Comparison of ENCODE assay signal across 21 cellular contexts in the genomic region with DNA sequence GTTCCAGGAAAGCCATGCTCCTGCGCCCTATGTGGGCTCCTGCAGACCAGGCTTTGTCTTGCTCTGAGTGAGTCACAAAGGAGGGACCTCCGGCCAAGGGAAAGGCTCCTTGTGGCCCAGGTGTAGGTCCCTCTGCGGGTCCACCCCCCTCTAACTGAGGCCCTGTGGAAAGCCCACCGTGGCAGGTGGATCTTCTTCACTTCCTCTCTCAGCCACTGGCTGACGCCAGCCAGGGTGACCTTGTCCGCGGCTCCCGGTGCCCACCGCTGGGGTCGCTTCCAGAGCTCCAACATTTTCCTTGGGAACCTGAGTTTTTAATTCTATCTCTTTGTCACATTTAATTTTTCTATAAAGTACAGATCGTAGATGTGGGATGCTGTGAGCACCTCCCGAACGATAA. TPM values are rescaled to one million over a fixed set of nuclear protein-coding genes. Genes with fewer than 3 reads are reported as not detected.
"Had no signal": no experiment of that assay in that cellular context is flagged by ENCODE, and none has a peak within 500 bp of the region (broad histone marks: within the 10 kb centered on the region; RNA-seq: fewer than 3 reads in every experiment).

No MANE protein-coding gene starts in this region.

- H3K36me3 Mint-ChIP-seq: IgD-negative memory B cell had no signal

- H3K9me3 ChIP-seq: SK-N-SH had no signal

- H3K27me3 Mint-ChIP-seq: IgD-negative memory B cell had no signal

- DNase-seq: Kasumi-1, MM.1S, NCI-H1092 treated with DMSO at 0.1 percent for 48 hours, NCI-H1436, NCI-H187, NCI-H2029, NCI-H2081 treated with DMSO at 0.1 percent for 48 hours, NCI-H2171, NCI-H226, NCI-H446, NCI-H510A, NCI-H524 treated with DMSO at 0.1 percent for 48 hours, NCI-H69, NCI-H774, SHP77, SK-N-SH had no signal

- H3K4me3 ChIP-seq: K562 had no signal

- ATAC-seq: K562 had no signal

- H3K27ac ChIP-seq: HL-60, KMS-11, RWPE1 had no signal

- H3K4me3 Mint-ChIP-seq: IgD-negative memory B cell had no signal

- H3K4me1 Mint-ChIP-seq: IgD-negative memory B cell had no signal

- H3K27ac Mint-ChIP-seq: IgD-negative memory B cell had no signal

RNA-seq across cellular contexts. Expression of a gene that starts 54.1 kb away (rescaled TPM):
- polyA plus RNA-seq: IgD-negative memory B cell, SK-N-SH had no signal
